Comparison of ENCODE assay signal across 1 cellular context in the genomic region with DNA sequence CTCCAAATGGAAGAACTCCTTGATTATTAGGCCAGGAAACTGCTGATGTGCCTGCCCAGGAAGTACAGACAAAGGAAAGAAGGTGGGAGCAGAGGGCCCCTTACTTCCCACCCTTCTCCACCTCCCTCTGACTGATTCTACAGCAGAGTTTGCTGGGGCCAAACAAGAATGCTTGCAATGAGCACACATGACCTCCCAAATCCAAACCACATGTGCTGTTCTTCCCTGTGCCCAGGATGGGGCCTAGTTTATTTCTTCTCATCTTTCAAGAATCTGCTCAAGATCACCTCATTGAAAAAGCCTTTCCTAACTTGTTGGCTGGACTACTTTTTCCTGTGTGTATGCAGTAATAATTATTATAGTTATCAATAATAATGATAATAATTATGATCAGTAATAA.
TF ChIP-seq lines count a peak whose summit lies in the region.

No MANE protein-coding gene starts in this region.

TF ChIP-seq in GM23338, 12 proteins besides CTCF, POLR2A, EP300 and RAD21 (continued from another document):
- TF ChIP-seq, protein P1, sequence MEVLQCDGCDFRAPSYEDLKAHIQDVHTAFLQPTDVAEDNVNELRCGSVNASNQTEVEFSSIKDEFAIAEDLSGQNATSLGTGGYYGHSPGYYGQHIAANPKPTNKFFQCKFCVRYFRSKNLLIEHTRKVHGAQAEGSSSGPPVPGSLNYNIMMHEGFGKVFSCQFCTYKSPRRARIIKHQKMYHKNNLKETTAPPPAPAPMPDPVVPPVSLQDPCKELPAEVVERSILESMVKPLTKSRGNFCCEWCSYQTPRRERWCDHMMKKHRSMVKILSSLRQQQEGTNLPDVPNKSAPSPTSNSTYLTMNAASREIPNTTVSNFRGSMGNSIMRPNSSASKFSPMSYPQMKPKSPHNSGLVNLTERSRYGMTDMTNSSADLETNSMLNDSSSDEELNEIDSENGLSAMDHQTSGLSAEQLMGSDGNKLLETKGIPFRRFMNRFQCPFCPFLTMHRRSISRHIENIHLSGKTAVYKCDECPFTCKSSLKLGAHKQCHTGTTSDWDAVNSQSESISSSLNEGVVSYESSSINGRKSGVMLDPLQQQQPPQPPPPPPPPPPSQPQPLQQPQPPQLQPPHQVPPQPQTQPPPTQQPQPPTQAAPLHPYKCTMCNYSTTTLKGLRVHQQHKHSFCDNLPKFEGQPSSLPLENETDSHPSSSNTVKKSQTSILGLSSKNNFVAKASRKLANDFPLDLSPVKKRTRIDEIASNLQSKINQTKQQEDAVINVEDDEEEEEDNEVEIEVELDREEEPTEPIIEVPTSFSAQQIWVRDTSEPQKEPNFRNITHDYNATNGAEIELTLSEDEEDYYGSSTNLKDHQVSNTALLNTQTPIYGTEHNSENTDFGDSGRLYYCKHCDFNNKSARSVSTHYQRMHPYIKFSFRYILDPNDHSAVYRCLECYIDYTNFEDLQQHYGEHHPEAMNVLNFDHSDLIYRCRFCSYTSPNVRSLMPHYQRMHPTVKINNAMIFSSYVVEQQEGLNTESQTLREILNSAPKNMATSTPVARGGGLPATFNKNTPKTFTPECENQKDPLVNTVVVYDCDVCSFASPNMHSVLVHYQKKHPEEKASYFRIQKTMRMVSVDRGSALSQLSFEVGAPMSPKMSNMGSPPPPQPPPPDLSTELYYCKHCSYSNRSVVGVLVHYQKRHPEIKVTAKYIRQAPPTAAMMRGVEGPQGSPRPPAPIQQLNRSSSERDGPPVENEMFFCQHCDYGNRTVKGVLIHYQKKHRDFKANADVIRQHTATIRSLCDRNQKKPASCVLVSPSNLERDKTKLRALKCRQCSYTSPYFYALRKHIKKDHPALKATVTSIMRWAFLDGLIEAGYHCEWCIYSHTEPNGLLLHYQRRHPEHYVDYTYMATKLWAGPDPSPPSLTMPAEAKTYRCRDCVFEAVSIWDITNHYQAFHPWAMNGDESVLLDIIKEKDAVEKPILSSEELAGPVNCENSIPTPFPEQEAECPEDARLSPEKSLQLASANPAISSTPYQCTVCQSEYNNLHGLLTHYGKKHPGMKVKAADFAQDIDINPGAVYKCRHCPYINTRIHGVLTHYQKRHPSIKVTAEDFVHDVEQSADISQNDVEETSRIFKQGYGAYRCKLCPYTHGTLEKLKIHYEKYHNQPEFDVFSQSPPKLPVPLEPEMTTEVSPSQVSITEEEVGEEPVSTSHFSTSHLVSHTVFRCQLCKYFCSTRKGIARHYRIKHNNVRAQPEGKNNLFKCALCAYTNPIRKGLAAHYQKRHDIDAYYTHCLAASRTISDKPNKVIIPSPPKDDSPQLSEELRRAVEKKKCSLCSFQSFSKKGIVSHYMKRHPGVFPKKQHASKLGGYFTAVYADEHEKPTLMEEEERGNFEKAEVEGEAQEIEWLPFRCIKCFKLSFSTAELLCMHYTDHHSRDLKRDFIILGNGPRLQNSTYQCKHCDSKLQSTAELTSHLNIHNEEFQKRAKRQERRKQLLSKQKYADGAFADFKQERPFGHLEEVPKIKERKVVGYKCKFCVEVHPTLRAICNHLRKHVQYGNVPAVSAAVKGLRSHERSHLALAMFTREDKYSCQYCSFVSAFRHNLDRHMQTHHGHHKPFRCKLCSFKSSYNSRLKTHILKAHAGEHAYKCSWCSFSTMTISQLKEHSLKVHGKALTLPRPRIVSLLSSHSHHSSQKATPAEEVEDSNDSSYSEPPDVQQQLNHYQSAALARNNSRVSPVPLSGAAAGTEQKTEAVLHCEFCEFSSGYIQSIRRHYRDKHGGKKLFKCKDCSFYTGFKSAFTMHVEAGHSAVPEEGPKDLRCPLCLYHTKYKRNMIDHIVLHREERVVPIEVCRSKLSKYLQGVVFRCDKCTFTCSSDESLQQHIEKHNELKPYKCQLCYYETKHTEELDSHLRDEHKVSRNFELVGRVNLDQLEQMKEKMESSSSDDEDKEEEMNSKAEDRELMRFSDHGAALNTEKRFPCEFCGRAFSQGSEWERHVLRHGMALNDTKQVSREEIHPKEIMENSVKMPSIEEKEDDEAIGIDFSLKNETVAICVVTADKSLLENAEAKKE (CRISPR knock-in tag; IDR thresholded peaks at IDR 0.05): no peak
- TF ChIP-seq NANOG (IDR thresholded peaks at IDR 0.05; ENCODE audit: borderline replicate concordance): no peak
- no peak for TF ChIP-seq CREB1 (CRISPR knock-in tag; IDR thresholded peaks at IDR 0.05; ENCODE audit: low read depth)
- TF ChIP-seq EZH2phosphoT487 (IDR thresholded peaks at IDR 0.05; ENCODE audit: unreplicated experiment): no peak
- TF ChIP-seq, protein P2, sequence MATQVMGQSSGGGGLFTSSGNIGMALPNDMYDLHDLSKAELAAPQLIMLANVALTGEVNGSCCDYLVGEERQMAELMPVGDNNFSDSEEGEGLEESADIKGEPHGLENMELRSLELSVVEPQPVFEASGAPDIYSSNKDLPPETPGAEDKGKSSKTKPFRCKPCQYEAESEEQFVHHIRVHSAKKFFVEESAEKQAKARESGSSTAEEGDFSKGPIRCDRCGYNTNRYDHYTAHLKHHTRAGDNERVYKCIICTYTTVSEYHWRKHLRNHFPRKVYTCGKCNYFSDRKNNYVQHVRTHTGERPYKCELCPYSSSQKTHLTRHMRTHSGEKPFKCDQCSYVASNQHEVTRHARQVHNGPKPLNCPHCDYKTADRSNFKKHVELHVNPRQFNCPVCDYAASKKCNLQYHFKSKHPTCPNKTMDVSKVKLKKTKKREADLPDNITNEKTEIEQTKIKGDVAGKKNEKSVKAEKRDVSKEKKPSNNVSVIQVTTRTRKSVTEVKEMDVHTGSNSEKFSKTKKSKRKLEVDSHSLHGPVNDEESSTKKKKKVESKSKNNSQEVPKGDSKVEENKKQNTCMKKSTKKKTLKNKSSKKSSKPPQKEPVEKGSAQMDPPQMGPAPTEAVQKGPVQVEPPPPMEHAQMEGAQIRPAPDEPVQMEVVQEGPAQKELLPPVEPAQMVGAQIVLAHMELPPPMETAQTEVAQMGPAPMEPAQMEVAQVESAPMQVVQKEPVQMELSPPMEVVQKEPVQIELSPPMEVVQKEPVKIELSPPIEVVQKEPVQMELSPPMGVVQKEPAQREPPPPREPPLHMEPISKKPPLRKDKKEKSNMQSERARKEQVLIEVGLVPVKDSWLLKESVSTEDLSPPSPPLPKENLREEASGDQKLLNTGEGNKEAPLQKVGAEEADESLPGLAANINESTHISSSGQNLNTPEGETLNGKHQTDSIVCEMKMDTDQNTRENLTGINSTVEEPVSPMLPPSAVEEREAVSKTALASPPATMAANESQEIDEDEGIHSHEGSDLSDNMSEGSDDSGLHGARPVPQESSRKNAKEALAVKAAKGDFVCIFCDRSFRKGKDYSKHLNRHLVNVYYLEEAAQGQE (IDR thresholded peaks at IDR 0.05; ENCODE audit: unreplicated experiment): no peak
- TF ChIP-seq ZNF331 (CRISPR knock-in tag; IDR thresholded peaks at IDR 0.05; ENCODE audit: low read depth): no peak
- TF ChIP-seq STAT1 (IDR thresholded peaks at IDR 0.05; ENCODE audit: unreplicated experiment): no peak
- TF ChIP-seq, protein P3, sequence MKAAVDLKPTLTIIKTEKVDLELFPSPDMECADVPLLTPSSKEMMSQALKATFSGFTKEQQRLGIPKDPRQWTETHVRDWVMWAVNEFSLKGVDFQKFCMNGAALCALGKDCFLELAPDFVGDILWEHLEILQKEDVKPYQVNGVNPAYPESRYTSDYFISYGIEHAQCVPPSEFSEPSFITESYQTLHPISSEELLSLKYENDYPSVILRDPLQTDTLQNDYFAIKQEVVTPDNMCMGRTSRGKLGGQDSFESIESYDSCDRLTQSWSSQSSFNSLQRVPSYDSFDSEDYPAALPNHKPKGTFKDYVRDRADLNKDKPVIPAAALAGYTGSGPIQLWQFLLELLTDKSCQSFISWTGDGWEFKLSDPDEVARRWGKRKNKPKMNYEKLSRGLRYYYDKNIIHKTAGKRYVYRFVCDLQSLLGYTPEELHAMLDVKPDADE (IDR thresholded peaks at IDR 0.05): no peak
- no peak for TF ChIP-seq JUNB (IDR thresholded peaks at IDR 0.05; ENCODE audit: unreplicated experiment)
- TF ChIP-seq EZH2 (IDR thresholded peaks at IDR 0.05; ENCODE audit: low read depth, unreplicated experiment): no peak
- TF ChIP-seq ZNF114 (CRISPR knock-in tag; IDR thresholded peaks at IDR 0.05): no peak
